2 cellular contexts compared by ENCODE assay signal in genomic region chr16:19411298-19411697, GRCh38.
TF ChIP-seq lines count a peak whose summit lies in the region.

No MANE protein-coding gene starts in this region.

TF ChIP-seq in GM23338, 12 proteins besides CTCF, POLR2A, EP300 and RAD21:
- no peak for TF ChIP-seq POLR2AphosphoS5 (IDR thresholded peaks at IDR 0.05; ENCODE audit: low read depth)
- TF ChIP-seq STAT1 (IDR thresholded peaks at IDR 0.05; ENCODE audit: unreplicated experiment): no peak
- no peak for TF ChIP-seq ZNF114 (CRISPR knock-in tag; IDR thresholded peaks at IDR 0.05)
- no peak for TF ChIP-seq EZH2 (IDR thresholded peaks at IDR 0.05; ENCODE audit: low read depth, unreplicated experiment)
- TF ChIP-seq NANOG (IDR thresholded peaks at IDR 0.05; ENCODE audit: borderline replicate concordance): no peak
- TF ChIP-seq, protein P1, sequence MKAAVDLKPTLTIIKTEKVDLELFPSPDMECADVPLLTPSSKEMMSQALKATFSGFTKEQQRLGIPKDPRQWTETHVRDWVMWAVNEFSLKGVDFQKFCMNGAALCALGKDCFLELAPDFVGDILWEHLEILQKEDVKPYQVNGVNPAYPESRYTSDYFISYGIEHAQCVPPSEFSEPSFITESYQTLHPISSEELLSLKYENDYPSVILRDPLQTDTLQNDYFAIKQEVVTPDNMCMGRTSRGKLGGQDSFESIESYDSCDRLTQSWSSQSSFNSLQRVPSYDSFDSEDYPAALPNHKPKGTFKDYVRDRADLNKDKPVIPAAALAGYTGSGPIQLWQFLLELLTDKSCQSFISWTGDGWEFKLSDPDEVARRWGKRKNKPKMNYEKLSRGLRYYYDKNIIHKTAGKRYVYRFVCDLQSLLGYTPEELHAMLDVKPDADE (IDR thresholded peaks at IDR 0.05): no peak
- no peak for TF ChIP-seq JUNB (IDR thresholded peaks at IDR 0.05; ENCODE audit: unreplicated experiment)
- TF ChIP-seq EZH2phosphoT487 (IDR thresholded peaks at IDR 0.05; ENCODE audit: unreplicated experiment): no peak
- no peak for TF ChIP-seq ZNF462 (CRISPR knock-in tag; IDR thresholded peaks at IDR 0.05)
- TF ChIP-seq, protein P2, sequence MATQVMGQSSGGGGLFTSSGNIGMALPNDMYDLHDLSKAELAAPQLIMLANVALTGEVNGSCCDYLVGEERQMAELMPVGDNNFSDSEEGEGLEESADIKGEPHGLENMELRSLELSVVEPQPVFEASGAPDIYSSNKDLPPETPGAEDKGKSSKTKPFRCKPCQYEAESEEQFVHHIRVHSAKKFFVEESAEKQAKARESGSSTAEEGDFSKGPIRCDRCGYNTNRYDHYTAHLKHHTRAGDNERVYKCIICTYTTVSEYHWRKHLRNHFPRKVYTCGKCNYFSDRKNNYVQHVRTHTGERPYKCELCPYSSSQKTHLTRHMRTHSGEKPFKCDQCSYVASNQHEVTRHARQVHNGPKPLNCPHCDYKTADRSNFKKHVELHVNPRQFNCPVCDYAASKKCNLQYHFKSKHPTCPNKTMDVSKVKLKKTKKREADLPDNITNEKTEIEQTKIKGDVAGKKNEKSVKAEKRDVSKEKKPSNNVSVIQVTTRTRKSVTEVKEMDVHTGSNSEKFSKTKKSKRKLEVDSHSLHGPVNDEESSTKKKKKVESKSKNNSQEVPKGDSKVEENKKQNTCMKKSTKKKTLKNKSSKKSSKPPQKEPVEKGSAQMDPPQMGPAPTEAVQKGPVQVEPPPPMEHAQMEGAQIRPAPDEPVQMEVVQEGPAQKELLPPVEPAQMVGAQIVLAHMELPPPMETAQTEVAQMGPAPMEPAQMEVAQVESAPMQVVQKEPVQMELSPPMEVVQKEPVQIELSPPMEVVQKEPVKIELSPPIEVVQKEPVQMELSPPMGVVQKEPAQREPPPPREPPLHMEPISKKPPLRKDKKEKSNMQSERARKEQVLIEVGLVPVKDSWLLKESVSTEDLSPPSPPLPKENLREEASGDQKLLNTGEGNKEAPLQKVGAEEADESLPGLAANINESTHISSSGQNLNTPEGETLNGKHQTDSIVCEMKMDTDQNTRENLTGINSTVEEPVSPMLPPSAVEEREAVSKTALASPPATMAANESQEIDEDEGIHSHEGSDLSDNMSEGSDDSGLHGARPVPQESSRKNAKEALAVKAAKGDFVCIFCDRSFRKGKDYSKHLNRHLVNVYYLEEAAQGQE (IDR thresholded peaks at IDR 0.05; ENCODE audit: unreplicated experiment): no peak
- no peak for TF ChIP-seq CREB1 (CRISPR knock-in tag; IDR thresholded peaks at IDR 0.05; ENCODE audit: low read depth)
- TF ChIP-seq ZNF331 (CRISPR knock-in tag; IDR thresholded peaks at IDR 0.05; ENCODE audit: low read depth): no peak
TF ChIP-seq in GM23338: peak in this region for 0.

TF ChIP-seq in H1, 55 proteins besides CTCF, POLR2A, EP300 and RAD21:
- no peak for TF ChIP-seq POLR2AphosphoS5 (IDR thresholded peaks at IDR 0.05; ENCODE audit: low read depth, low read length)
- TF ChIP-seq CEBPB (IDR thresholded peaks at IDR 0.05; ENCODE audit: low read depth, low read length): no peak
- no peak for TF ChIP-seq JUND (IDR thresholded peaks at IDR 0.05; ENCODE audit: low read length)
- TF ChIP-seq CHD7 (IDR thresholded peaks at IDR 0.05; ENCODE audit: insufficient replicate concordance, low read length): no peak
TF ChIP-seq in H1: peak in this region for 0.
